1 cellular context compared by ENCODE assay signal in genomic region chr18:58224425-58224750, GRCh38.
TF ChIP-seq lines count a peak whose summit lies in the region.

No MANE protein-coding gene starts in this region.

TF ChIP-seq in IMR-90, 13 proteins besides CTCF, POLR2A, EP300 and RAD21:
- TF ChIP-seq NFE2L2 (IDR thresholded peaks at IDR 0.05; ENCODE audit: low read depth, low read length) (no peak), FOS (IDR thresholded peaks at IDR 0.05; ENCODE audit: low read depth, low read length) (no peak), SMC3 (IDR thresholded peaks at IDR 0.05; ENCODE audit: low read depth, low read length) (no peak), RCOR1 (IDR thresholded peaks at IDR 0.05; ENCODE audit: insufficient replicate concordance, low read length) (no peak), MXI1 (IDR thresholded peaks at IDR 0.05; ENCODE audit: borderline replicate concordance, low read depth, low read length) (no peak), MAZ (IDR thresholded peaks at IDR 0.05; ENCODE audit: borderline replicate concordance, low read depth, low read length) (no peak), USF2 (IDR thresholded peaks at IDR 0.05; ENCODE audit: low read depth, low read length) (no peak), BHLHE40 (IDR thresholded peaks at IDR 0.05; ENCODE audit: low read depth, low read length) (no peak), CEBPB (IDR thresholded peaks at IDR 0.05; ENCODE audit: low read depth, low read length) (no peak), RFX5 (IDR thresholded peaks at IDR 0.05; ENCODE audit: low read depth, low read length) (no peak), MAFK (IDR thresholded peaks at IDR 0.05; ENCODE audit: low read depth, low read length) (no peak), CHD1 (IDR thresholded peaks at IDR 0.05; ENCODE audit: low read depth, low read length) (no peak)
- TF ChIP-seq, protein P1, sequence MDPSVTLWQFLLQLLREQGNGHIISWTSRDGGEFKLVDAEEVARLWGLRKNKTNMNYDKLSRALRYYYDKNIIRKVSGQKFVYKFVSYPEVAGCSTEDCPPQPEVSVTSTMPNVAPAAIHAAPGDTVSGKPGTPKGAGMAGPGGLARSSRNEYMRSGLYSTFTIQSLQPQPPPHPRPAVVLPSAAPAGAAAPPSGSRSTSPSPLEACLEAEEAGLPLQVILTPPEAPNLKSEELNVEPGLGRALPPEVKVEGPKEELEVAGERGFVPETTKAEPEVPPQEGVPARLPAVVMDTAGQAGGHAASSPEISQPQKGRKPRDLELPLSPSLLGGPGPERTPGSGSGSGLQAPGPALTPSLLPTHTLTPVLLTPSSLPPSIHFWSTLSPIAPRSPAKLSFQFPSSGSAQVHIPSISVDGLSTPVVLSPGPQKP (IDR thresholded peaks at IDR 0.05; ENCODE audit: borderline replicate concordance, low read depth, low read length) = no peak
